ENCODE assay signal across 25 cellular contexts in the genomic region with DNA sequence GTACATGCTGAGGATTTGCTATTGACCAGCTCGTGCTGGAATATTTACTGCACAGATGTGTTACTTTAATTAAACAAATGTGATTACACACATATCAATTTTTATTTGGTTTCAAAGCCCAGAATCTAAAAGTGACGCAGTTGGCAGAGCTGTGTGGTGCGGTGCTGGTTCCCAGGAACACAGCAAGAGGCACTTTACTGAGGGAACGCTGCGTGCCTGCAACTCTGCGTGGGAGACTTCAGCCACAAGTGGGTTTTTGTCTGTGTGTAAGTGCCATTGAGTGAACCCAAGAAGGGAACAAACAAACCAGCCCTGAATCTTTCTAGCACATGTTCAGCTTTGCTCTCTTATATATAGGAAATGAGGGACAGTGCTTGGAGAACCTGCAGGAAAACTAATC.
"Had no signal": no experiment of that assay in that cellular context is flagged by ENCODE, and none has a peak within 500 bp of the region (broad histone marks: within the 10 kb centered on the region; RNA-seq: fewer than 3 reads in every experiment).

No MANE protein-coding gene starts in this region.

- DNase-seq: activated CD4-positive, alpha-beta T cell treated with anti-CD3 and anti-CD28 coated beads for 48 hours; activated CD4-positive, alpha-beta T cell treated with anti-CD3 and anti-CD28 coated beads, Interleukin-2, amount 50 U/mL, for 48 hours; activated CD4-positive, CD25-positive, alpha-beta regulatory T cell; activated CD8-positive, alpha-beta memory T cell treated with anti-CD3 and anti-CD28 coated beads for 24 hours; activated effector memory CD4-positive, alpha-beta T cell treated with Interleukin-2 at 50 U/mL for 16 hours; activated naive CD4-positive, alpha-beta T cell treated with Interleukin-2 at 50 U/mL for 16 hours; cerebellar nuclear complex; effector memory CD8-positive, alpha-beta T cell; foreskin fibroblast; naive B cell; nephron progenitor cell; ovary; stimulated activated CD4-positive, alpha-beta T cell treated with anti-CD3 and anti-CD28 coated beads, Interleukin-1b, Interleukin-23, amount 100 ng/mL, for 48 hours; stimulated activated naive B cell treated with anti-CD40 and anti-IgM and Interleukin-4, amounts not matched to agents 10 μg/mL and 1 μg/mL and 100 μg/mL, for 72 hours; stomach; T-helper 1 cell; trophoblast cell had no signal

- H3K4me3 ChIP-seq: ascending aorta, cardiac muscle cell, coronary artery, ovary, prostate gland, smooth muscle cell, stomach, suprapubic skin, vagina had no signal

- H3K36me3 ChIP-seq: ascending aorta, cardiac muscle cell, neutrophil, ovary, prostate gland, stomach, suprapubic skin, vagina had no signal

- H3K4me1 ChIP-seq: ascending aorta, prostate gland, stomach, vagina had no signal

- H3K9me3 ChIP-seq: ascending aorta, neutrophil, ovary, prostate gland, suprapubic skin, vagina had no signal

- H3K27ac ChIP-seq: ascending aorta, cardiac muscle cell, coronary artery, neutrophil, ovary, prostate gland, stomach, suprapubic skin, vagina had no signal

- H3K27me3 ChIP-seq: ascending aorta, cardiac muscle cell, neutrophil, ovary, stomach, suprapubic skin, vagina had no signal
